In genomic region chr3:197542741-197543454, GRCh38 we compare ENCODE assay signal across 18 cellular contexts. TPM values are rescaled to one million over a fixed set of nuclear protein-coding genes. Genes with fewer than 3 reads are reported as not detected.
A peak's percentile ranks its signal among the peaks of the same experiment; 100 is the strongest.
DNase-seq lines count a peak whose midpoint lies in the region; ATAC-seq, FAIRE-seq and TF ChIP-seq lines count a peak whose summit lies in the region.
"Had no signal": no experiment of that assay in that cellular context is flagged by ENCODE, and none has a peak within 500 bp of the region (broad histone marks: within the 10 kb centered on the region; RNA-seq: fewer than 3 reads in every experiment).

No MANE protein-coding gene starts in this region.

- H3K4me1 Mint-ChIP-seq in CD14-positive monocyte = peaks cover 61% of the 10 kb centered on the region

- H2BK12ac ChIP-seq in H1 (ENCODE audit: low read depth, low read length) = 0 out of 2 replicates have a peak overlapping the region, but pooled peaks have one; percentile 75

- peaks cover 0 to 2% (median 0%) of the 10 kb centered on the region in 7 donors for H3K9me3 Mint-ChIP-seq in CD14-positive monocyte
- H3K9me3 Mint-ChIP-seq: activated CD4-positive, alpha-beta T cell treated with anti-CD3 and anti-CD28 coated beads, Interleukin-2, amount 10 ng/mL, durations not matched to agents 24 days and 14 days; activated naive CD4-positive, alpha-beta T cell treated with anti-CD3 and anti-CD28 coated beads, Interleukin-2, amount 50 U/mL, for 24 hours had no signal

- no peaks in the 10 kb centered on the region; a peak in 2 of 7 replicates for H3K27me3 ChIP-seq in H1 (replicated peaks in 1 of 4; ENCODE audit: control insufficient read depth in 3 of 4, extremely low read depth in 1 of 4, insufficient read depth in 3 of 4, low read length in 3 of 4)
- H3K27me3 ChIP-seq: pancreas had no signal

- H3K27me3 Mint-ChIP-seq in CD14-positive monocyte (ENCODE audit: low read depth in 3 of 3) = no peaks in the 10 kb centered on the region
- H3K27me3 Mint-ChIP-seq: activated CD4-positive, alpha-beta T cell treated with anti-CD3 and anti-CD28 coated beads, Interleukin-2, amount 10 ng/mL, durations not matched to agents 24 days and 14 days; activated naive CD4-positive, alpha-beta T cell treated with anti-CD3 and anti-CD28 coated beads, Interleukin-2, amount 50 U/mL, for 24 hours had no signal

- TF ChIP-seq EP300 in H1 (IDR thresholded peaks at IDR 0.05; ENCODE audit: borderline replicate concordance in 1 of 2, low read depth in 2 of 2, low read length in 2 of 2) = no peak

- no peaks in the 10 kb centered on the region; the same call in 1 of the 2 replicates for H3K79me1 ChIP-seq in H1 (ENCODE audit: low read depth, low read length)

- H3K4me1 ChIP-seq in H1 (replicated peaks in 1 of 4; ENCODE audit: control insufficient read depth in 3 of 4, insufficient read depth in 4 of 4, low read length in 3 of 4) = peaks cover 12 to 33% (median 18%) of the 10 kb centered on the region in 4 experiments
- H3K4me1 ChIP-seq: pancreas had no signal

- TF ChIP-seq POLR2A in H1 (IDR thresholded peaks at IDR 0.05; ENCODE audit: control extremely low read depth in 1 of 2, low read depth in 2 of 2, low read length in 2 of 2) = no peak

- H3K36me3 Mint-ChIP-seq in CD14-positive monocyte = peaks cover 7 to 24% of the 10 kb centered on the region in 2 donors

- H2BK120ac ChIP-seq in H1 (replicated peaks; ENCODE audit: low read depth, low read length) = peak overlapping the region; percentile 93

- no peak overlapping the region; a peak in 1 of 7 replicates for H3K9ac ChIP-seq in H1 (replicated peaks in 1 of 4; ENCODE audit: extremely low read depth in 1 of 4, low read depth in 3 of 4, low read length in 3 of 4)

- peak overlapping the region; percentile 15 for H3K18ac ChIP-seq in H1 (ENCODE audit: extremely low read depth, low read length)

- peak overlapping the region; percentile 38 for H4K8ac ChIP-seq in H1 (ENCODE audit: extremely low read depth, insufficient read depth, low read length)

- no peaks in the 10 kb centered on the region for H3K23me2 ChIP-seq in H1 (ENCODE audit: low read depth, low read length)

- H3K79me2 ChIP-seq in H1 (ENCODE audit: control insufficient read depth in 1 of 2, insufficient read depth in 2 of 2, low read length in 2 of 2) = no peaks in the 10 kb centered on the region

- POLR2A ChIA-PET in H1 (lab: Charles Lee; ENCODE audit: partially characterized antibody) = interaction anchor here (1.0 to 2.2 kb wide), 4 partner anchors 10 to 17 kb away, joined by 3 to 5 read pairs (median 4); partner anchors contain the start of gene BDH1

- peak overlapping the region; percentile 32 to 77 for H3K4me3 Mint-ChIP-seq in CD14-positive monocyte
- H3K4me3 Mint-ChIP-seq: activated CD4-positive, alpha-beta T cell treated with anti-CD3 and anti-CD28 coated beads, Interleukin-2, amount 10 ng/mL, durations not matched to agents 24 days and 14 days; activated naive CD4-positive, alpha-beta T cell treated with anti-CD3 and anti-CD28 coated beads, Interleukin-2, amount 50 U/mL, for 24 hours had no signal

- H3K4ac ChIP-seq in H1 (replicated peaks; ENCODE audit: insufficient read length, low read depth, low read length) = peak overlapping the region; percentile 59

- no peak for ATAC-seq in HG03342 (IDR thresholded peaks at IDR 0.05; ENCODE audit: unreplicated experiment)

- H3K36me3 ChIP-seq in H1 (ENCODE audit: control insufficient read depth in 2 of 4, insufficient read depth in 4 of 4, low read length in 3 of 4) = no peaks in the 10 kb centered on the region
- H3K36me3 ChIP-seq: pancreas had no signal

- no peak overlapping the region for H3K23ac ChIP-seq in H1 (ENCODE audit: insufficient read length)

- H4K91ac ChIP-seq in H1 (replicated peaks; ENCODE audit: insufficient read length, low read length) = peak overlapping the region; percentile 6

- CTCF ChIA-PET in H1 (lab: Charles Lee; ENCODE audit: partially characterized antibody) = interaction anchor here (0.9 to 3.5 kb wide), 8 partner anchors 9 to 41 kb away, joined by 3 to 14 read pairs (median 3); no protein-coding TSS in a partner anchor

- WGBS in H1 (ENCODE audit: extremely low coverage in 1 of 2, insufficient coverage in 1 of 2, insufficient read length in 1 of 2, insufficient replicate concordance in 2 of 2, low coverage in 1 of 2, low lambda C conversion rate in 2 of 2, missing lambda C conversion rate in 1 of 2), 2 experiments = 90% methylated on average over 18 of the region's 18 CpGs; no CpG with 5 or more reads in 1 of the 2 experiments

- 0 out of 2 replicates have a peak overlapping the region, but pooled peaks have one; percentile 61 for H2BK15ac ChIP-seq in H1 (ENCODE audit: low read length)

- FAIRE-seq in H1 (lab: Jason Lieb, UNC) (no peak), HTR-8/SVneo (lab: Jason Lieb, UNC) (no peak)
- FAIRE-seq: pancreas had no signal

- no peak for TF ChIP-seq RAD21 in H1 (IDR thresholded peaks at IDR 0.05 in 1 of 2, conservative IDR thresholded peaks at IDR 0.05 in 1 of 2; ENCODE audit: low read depth in 2 of 2, low read length in 2 of 2)

- no peak overlapping the region for H2AFZ ChIP-seq in H1 (ENCODE audit: low read length)

- H4K5ac ChIP-seq in H1 (ENCODE audit: insufficient read length, low read depth, low read length) = no peak overlapping the region

- peak overlapping the region; percentile 62 to 93 (median 77) for H3K27ac Mint-ChIP-seq in CD14-positive monocyte
- H3K27ac Mint-ChIP-seq: activated CD4-positive, alpha-beta T cell treated with anti-CD3 and anti-CD28 coated beads, Interleukin-2, amount 10 ng/mL, durations not matched to agents 24 days and 14 days; activated naive CD4-positive, alpha-beta T cell treated with anti-CD3 and anti-CD28 coated beads, Interleukin-2, amount 50 U/mL, for 24 hours had no signal

- no peak overlapping the region for H3K4me3 ChIP-seq in H1 (ENCODE audit: extremely low read depth in 1 of 4, insufficient read depth in 2 of 4, low read depth in 3 of 4, low read length in 4 of 4)
- H3K4me3 ChIP-seq: pancreas had no signal

- TF ChIP-seq CTCF in CD14-positive monocyte (IDR thresholded peaks at IDR 0.05) (no peak), H1 (IDR thresholded peaks at IDR 0.05; ENCODE audit: control extremely low read depth in 1 of 3, insufficient read depth in 1 of 3, low read depth in 1 of 3, low read length in 3 of 3) (no peak)

- H2BK5ac ChIP-seq in H1 (ENCODE audit: low read depth, low read length) = 0 out of 2 replicates have a peak overlapping the region, but pooled peaks have one; percentile 44

- H3K27ac ChIP-seq in H1 (ENCODE audit: low read depth, low read length) = no peak overlapping the region
- H3K27ac ChIP-seq: pancreas had no signal

- no peaks in the 10 kb centered on the region for H3K9me3 ChIP-seq in H1 (ENCODE audit: insufficient read depth in 2 of 2, low read depth in 1 of 2, low read length in 1 of 2)
- H3K9me3 ChIP-seq: Caco-2, pancreas had no signal

- H3K56ac ChIP-seq in H1 (replicated peaks; ENCODE audit: insufficient read length, low read depth, low read length) = no peak overlapping the region

- H3K14ac ChIP-seq in H1 (ENCODE audit: insufficient read length) = no peak overlapping the region

- no peaks in the 10 kb centered on the region for H4K20me1 ChIP-seq in H1 (replicated peaks in 1 of 2; ENCODE audit: control insufficient read depth in 1 of 2, insufficient read depth in 2 of 2, low read length in 2 of 2)

- H3K4me2 ChIP-seq in H1 (ENCODE audit: insufficient read depth in 1 of 2, low read depth in 2 of 2, low read length in 2 of 2) = peak overlapping the region in 1 of 2 experiments; percentile 81; a peak in 1 of 4 replicates

- no peak for DNase-seq in CD14-positive monocyte (ENCODE audit: low spot score)
- DNase-seq in Kasumi-1 (lab: John Stamatoyannopoulos, UW) = peak; percentile 61 to 72
- no peak for DNase-seq in H1 (ENCODE audit: low read depth in 1 of 2, low spot score in 2 of 2)
- peak; percentile 55 for DNase-seq in medulla oblongata (ENCODE audit: extremely low spot score)
- DNase-seq in stimulated activated CD4-positive, alpha-beta T cell treated with anti-CD3 and anti-CD28 coated beads, Interleukin-4, amount 100 ng/mL, for 1 hour = no peak
- DNase-seq in HTR-8/SVneo (ENCODE audit: insufficient read length, low spot score) = no peak
- DNase-seq in KG1 (lab: John Stamatoyannopoulos, UW) = no peak
- DNase-seq: activated CD4-positive, alpha-beta T cell treated with anti-CD3 and anti-CD28 coated beads, Interleukin-2, amount 10 ng/mL, durations not matched to agents 24 days and 14 days; activated T-cell treated with anti-CD3 and anti-CD28 coated beads for 4 hours; Caco-2; foreskin melanocyte; NCI-H146; NCI-H748 treated with DMSO at 0.1 percent for 48 hours; OCI-M1; pancreas; stimulated activated CD4-positive, alpha-beta T cell treated with anti-CD3 and anti-CD28 coated beads, Interleukin-2, amount 100 ng/mL, for 48 hours had no signal

- no peak overlapping the region for H2AK5ac ChIP-seq in H1 (ENCODE audit: low read depth, low read length)

- intact Hi-C loops in CD14-positive monocyte (cut with micrococcal nuclease) = no loop called here

- H2BK20ac ChIP-seq in H1 (ENCODE audit: low read length) = peak overlapping the region; percentile 43; the same call in 1 of the 2 replicates

TF ChIP-seq in H1, 55 proteins besides CTCF, POLR2A, EP300 and RAD21:
- TF ChIP-seq EGR1 (IDR thresholded peaks at IDR 0.05; ENCODE audit: borderline replicate concordance, low read depth, low read length) (no peak), TCF12 (IDR thresholded peaks at IDR 0.05; ENCODE audit: low read depth, low read length) (no peak), EZH2 (IDR thresholded peaks at IDR 0.05; ENCODE audit: low read depth, low read length, severe bottlenecking) (no peak)

RNA-seq across cellular contexts. Expression of gene BDH1, which starts 12.9 kb away (rescaled TPM):
- polyA plus RNA-seq in CD14-positive monocyte (1 to 10 TPM; 2.8 to 5.3 TPM), H1 (2011; rRNA removed) (27.7 and 28.1 TPM in 2 replicates)
- 24.0 and 27.2 TPM in 2 replicates for total RNA-seq in H1 (2021; fragmentation: NEBNext Ultra II Directional; extraction: Animal tissue kit (Norgen Biotek cat#: 25700))
- polyA plus RNA-seq in H1 (2011; cell fraction: cytosol; rRNA removed) = 35.9 TPM
- 45.8 TPM for polyA plus RNA-seq in H1 (2011; cell fraction: nucleus; rRNA removed)
- 21.0 to 34.8 TPM (median 31.0 TPM) in 4 replicates for polyA plus RNA-seq in H1 (2012, experiment 1 of 2)
- 18.8 TPM for polyA plus RNA-seq in H1 (2012, experiment 2 of 2)
- 16.2 TPM for polyA plus RNA-seq in H1 (2013, experiment 1 of 2)
- 14.6 TPM for polyA plus RNA-seq in H1 (2013, experiment 2 of 2)
- 28.8 and 37.6 TPM in 2 replicates for polyA minus RNA-seq in H1 (2011; rRNA and poly(A)+ RNA removed)
- polyA minus RNA-seq in H1 (2011; cell fraction: cytosol; rRNA and poly(A)+ RNA removed) = 12.6 TPM
- 26.3 TPM for polyA minus RNA-seq in H1 (2011; cell fraction: nucleus; rRNA and poly(A)+ RNA removed)

Comparison
In these comparisons a context has a peak if more than half of its experiments do, and no peak if none do; other contexts are left out.
1. DNase-seq: peak in Kasumi-1 (2 of 2) and medulla oblongata (single experiment); none in CD14-positive monocyte (single experiment), H1 (0 of 2), stimulated activated CD4-positive, alpha-beta T cell treated with anti-CD3 and anti-CD28 coated beads, Interleukin-4, amount 100 ng/mL, for 1 hour (single experiment), HTR-8/SVneo (single experiment) and KG1 (single experiment).